Comparison of ENCODE assay signal across 15 cellular contexts in genomic region chr19:19155495-19156219, GRCh38. TPM values are rescaled to one million over a fixed set of nuclear protein-coding genes. Genes with fewer than 3 reads are reported as not detected.
A peak's percentile ranks its signal among the peaks of the same experiment; 100 is the strongest.
DNase-seq lines count a peak whose midpoint lies in the region; ATAC-seq lines count a peak whose summit lies in the region.
"Had no signal": no experiment of that assay in that cellular context is flagged by ENCODE, and none has a peak within 500 bp of the region (broad histone marks: within the 10 kb centered on the region; RNA-seq: fewer than 3 reads in every experiment).

No MANE protein-coding gene starts in this region.

- DNase-seq in stimulated activated effector memory CD8-positive, alpha-beta T cell treated with anti-CD3 and anti-CD28 coated beads, Interleukin-12 subunit alpha, Interleukin-12 subunit beta, amount 100 ng/mL, for 72 hours (ENCODE audit: low spot score in 2 of 2) = no peak
- DNase-seq in H7 (no peak), AML-193 (lab: John Stamatoyannopoulos, UW) (no peak), SW 1271 (lab: John Stamatoyannopoulos, UW) (no peak), DMS79 treated with DMSO at 0.1 percent for 48 hours (lab: John Stamatoyannopoulos, UW) (no peak)
- DNase-seq: activated CD8-positive, alpha-beta T cell treated with anti-CD3 and anti-CD28 coated beads for 36 hours; adrenal gland; DMS 273 treated with DMSO at 0.1 percent for 48 hours; effector memory CD8-positive, alpha-beta T cell; heart right ventricle; NCI-H446 treated with DMSO at 0.1 percent for 48 hours; right lobe of liver had no signal

- no peaks in the 10 kb centered on the region for H3K4me1 Mint-ChIP-seq in stimulated activated effector memory CD8-positive, alpha-beta T cell treated with anti-CD3 and anti-CD28 coated beads, Interleukin-12 subunit alpha, Interleukin-12 subunit beta, amount 100 ng/mL, for 72 hours

- ATAC-seq in GM18909 (IDR thresholded peaks at IDR 0.05; ENCODE audit: poor library complexity, unreplicated experiment) (peak; percentile 77), GM21619 (IDR thresholded peaks at IDR 0.05; ENCODE audit: unreplicated experiment) (peak; percentile 58), HG03342 (IDR thresholded peaks at IDR 0.05; ENCODE audit: unreplicated experiment) (peak; percentile 66)
- ATAC-seq in stimulated activated effector memory CD8-positive, alpha-beta T cell treated with anti-CD3 and anti-CD28 coated beads, Interleukin-12 subunit alpha, Interleukin-12 subunit beta, amount 100 ng/mL, for 72 hours = no peak
- ATAC-seq: activated CD8-positive, alpha-beta T cell treated with anti-CD3 and anti-CD28 coated beads for 36 hours; effector memory CD8-positive, alpha-beta T cell; heart right ventricle; right lobe of liver had no signal

- H3K4me3 Mint-ChIP-seq in stimulated activated effector memory CD8-positive, alpha-beta T cell treated with anti-CD3 and anti-CD28 coated beads, Interleukin-12 subunit alpha, Interleukin-12 subunit beta, amount 100 ng/mL, for 72 hours = no peak overlapping the region
- H3K4me3 Mint-ChIP-seq: activated CD8-positive, alpha-beta T cell treated with anti-CD3 and anti-CD28 coated beads for 36 hours; effector memory CD8-positive, alpha-beta T cell had no signal

- peak overlapping the region; percentile 2 for H3K27ac Mint-ChIP-seq in stimulated activated effector memory CD8-positive, alpha-beta T cell treated with anti-CD3 and anti-CD28 coated beads, Interleukin-12 subunit alpha, Interleukin-12 subunit beta, amount 100 ng/mL, for 72 hours
- H3K27ac Mint-ChIP-seq: activated CD8-positive, alpha-beta T cell treated with anti-CD3 and anti-CD28 coated beads for 36 hours; effector memory CD8-positive, alpha-beta T cell had no signal

- H3K27me3 ChIP-seq in H7 (ENCODE audit: control insufficient read depth, insufficient read depth, low read length) = no peaks in the 10 kb centered on the region; the same call in 1 of the 2 replicates
- H3K27me3 ChIP-seq: adrenal gland, right lobe of liver had no signal

- H3K4me3 ChIP-seq in H7 (ENCODE audit: insufficient read depth, low read depth, low read length) = no peak overlapping the region
- H3K4me3 ChIP-seq: adrenal gland, heart right ventricle, right lobe of liver had no signal

- H3K36me3 Mint-ChIP-seq in stimulated activated effector memory CD8-positive, alpha-beta T cell treated with anti-CD3 and anti-CD28 coated beads, Interleukin-12 subunit alpha, Interleukin-12 subunit beta, amount 100 ng/mL, for 72 hours = peaks cover 10% of the 10 kb centered on the region

- H3K36me3 ChIP-seq in H7 (replicated peaks; ENCODE audit: control insufficient read depth, insufficient read depth, low read length) = no peaks in the 10 kb centered on the region
- H3K36me3 ChIP-seq: adrenal gland, right lobe of liver had no signal

- no peaks in the 10 kb centered on the region for H3K9me3 Mint-ChIP-seq in stimulated activated effector memory CD8-positive, alpha-beta T cell treated with anti-CD3 and anti-CD28 coated beads, Interleukin-12 subunit alpha, Interleukin-12 subunit beta, amount 100 ng/mL, for 72 hours
- H3K9me3 Mint-ChIP-seq: activated CD8-positive, alpha-beta T cell treated with anti-CD3 and anti-CD28 coated beads for 36 hours; effector memory CD8-positive, alpha-beta T cell had no signal

RNA-seq across cellular contexts. Expression of gene MEF2B, which starts 14.4 kb away (rescaled TPM):
- total RNA-seq in H7 (2014; rRNA removed; shearing (Covaris generic)) = 0.80 TPM in 1 of 2 replicates, not detected in the other

RNA-seq across cellular contexts. Expression of gene TMEM161A, which starts 17.4 kb away (rescaled TPM):
- 26.6 and 36.3 TPM in 2 replicates for total RNA-seq in H7 (2014; rRNA removed; shearing (Covaris generic))

RNA-seq across cellular contexts. Expression of gene BORCS8, which starts 36.3 kb away (rescaled TPM):
- 12.5 and 18.9 TPM in 2 replicates for total RNA-seq in H7 (2014; rRNA removed; shearing (Covaris generic))

RNA-seq across cellular contexts. Expression of gene RFXANK, which starts 36.4 kb away (rescaled TPM):
- total RNA-seq in H7 (2014; rRNA removed; shearing (Covaris generic)) = 43.5 and 51.0 TPM in 2 replicates

RNA-seq across cellular contexts. Expression of gene NR2C2AP, which starts 47.6 kb away (rescaled TPM):
- 25.8 and 31.4 TPM in 2 replicates for total RNA-seq in H7 (2014; rRNA removed; shearing (Covaris generic))
